In the genomic region with DNA sequence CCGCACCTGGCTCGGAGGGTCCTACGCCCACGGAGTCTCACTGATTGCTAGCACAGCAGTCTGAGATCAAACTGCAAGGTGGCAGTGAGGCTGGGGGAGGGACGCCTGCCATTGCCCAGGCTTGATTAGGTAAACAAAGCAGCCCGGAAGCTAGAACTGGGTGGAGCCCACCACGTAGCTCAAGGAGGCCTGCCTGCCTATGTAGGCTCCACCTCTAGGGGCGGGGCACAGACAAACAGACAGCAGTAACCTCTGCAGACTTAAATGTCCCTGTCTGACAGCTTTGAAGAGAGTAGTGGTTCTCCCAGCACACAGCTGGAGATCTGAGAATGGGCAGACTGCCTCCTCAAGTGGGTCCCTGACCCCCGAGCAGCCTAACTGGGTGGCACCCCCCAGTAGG, we compare ENCODE assay signal across 18 cellular contexts. TPM values are rescaled to one million over a fixed set of nuclear protein-coding genes. Genes with fewer than 3 reads are reported as not detected.
"Had no signal": no experiment of that assay in that cellular context is flagged by ENCODE, and none has a peak within 500 bp of the region (broad histone marks: within the 10 kb centered on the region; RNA-seq: fewer than 3 reads in every experiment).

No MANE protein-coding gene starts in this region.

RNA-seq across cellular contexts. Expression of a gene that starts 32.0 kb away (rescaled TPM):
- total RNA-seq: dermis blood vessel endothelial cell; endothelial cell of umbilical vein; esophagus mucosa; esophagus squamous epithelium; gastrocnemius medialis; glomerular endothelial cell; heart right ventricle; kidney epithelial cell; left cardiac atrium; left lung; left ventricle myocardium superior; lower leg skin; lower lobe of right lung; lung microvascular endothelial cell; mesenteric fat pad; mesothelial cell of epicardium; mucosa of descending colon; naive thymus-derived CD8-positive, alpha-beta T cell had no signal
